7 cellular contexts compared by ENCODE assay signal in the genomic region with DNA sequence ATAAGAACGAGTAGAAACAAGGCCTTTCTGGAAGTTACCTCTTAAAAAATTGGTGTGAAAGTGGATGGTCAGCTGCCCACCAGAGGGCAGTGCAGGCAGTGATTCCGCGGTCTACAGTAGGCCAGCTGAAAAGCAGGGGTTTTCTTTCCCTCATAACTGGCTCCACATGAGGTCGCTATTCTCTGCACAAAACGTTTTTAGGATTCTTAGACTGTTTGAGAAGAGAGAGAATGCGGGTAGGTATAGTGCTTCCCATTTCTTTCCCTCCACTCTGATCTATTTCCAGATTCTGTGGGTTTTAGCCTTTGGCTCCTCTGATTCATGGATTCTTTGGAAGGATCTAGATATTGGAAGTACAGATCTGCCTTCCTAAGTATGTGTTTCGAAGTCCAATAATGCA. TPM values are rescaled to one million over a fixed set of nuclear protein-coding genes. Genes with fewer than 3 reads are reported as not detected.
DNase-seq lines count a peak whose midpoint lies in the region; ATAC-seq and TF ChIP-seq lines count a peak whose summit lies in the region.

No MANE protein-coding gene starts in this region.

- POLR2A ChIA-PET in T-cell (lab: Charles Lee), result interaction anchor here in 1 of 2 donors (0.6 kb wide), 1 partner anchor 13 kb away, joined by 3 read pairs; no protein-coding TSS in a partner anchor

- intact Hi-C loops in left cardiac atrium (cut with DNase I), result loop anchor here (1.0 to 5.0 kb wide), 4 partner anchors 77 to 686 kb away; no protein-coding TSS in a partner anchor

- H3K4me3 Mint-ChIP-seq in T-cell, result no peak overlapping the region

- peak overlapping the region in 1 of 2 donors; percentile 11 for H3K27ac Mint-ChIP-seq in T-cell

- H3K9me3 Mint-ChIP-seq in T-cell, result peaks cover 0 to 6% (median 3%) of the 10 kb centered on the region in 3 donors

- CTCF ChIA-PET in T-cell (lab: Charles Lee), result interaction anchor here (0.6 to 4.6 kb wide), 11 partner anchors 11 to 686 kb away, joined by 3 to 60 read pairs (median 4); no protein-coding TSS in a partner anchor

- peak; percentile 79 for ATAC-seq in GM18505 (IDR thresholded peaks at IDR 0.05; ENCODE audit: unreplicated experiment)
- ATAC-seq in HG02885 (IDR thresholded peaks at IDR 0.05; ENCODE audit: poor library complexity, unreplicated experiment), result peak; percentile 91
- peak; percentile 87 to 96 (median 90) for ATAC-seq in T-cell (replicated peaks in 1 of 4)
- ATAC-seq in left cardiac atrium, result peak; percentile 94 to 95

- no peak for TF ChIP-seq POLR2A in GM18505 (IDR thresholded peaks at IDR 0.05; ENCODE audit: borderline replicate concordance, extremely low read depth, insufficient read depth, insufficient read length)

- peaks cover 30 to 42% (median 33%) of the 10 kb centered on the region in 3 donors for H3K4me1 Mint-ChIP-seq in T-cell

- no peaks in the 10 kb centered on the region for H3K27me3 Mint-ChIP-seq in T-cell

- peaks cover 18% of the 10 kb centered on the region for H3K36me3 Mint-ChIP-seq in T-cell

- DNase-seq in NCI-H1694 (lab: John Stamatoyannopoulos, UW) (peak; percentile 93), T-cell (peak; percentile 41 to 78 (median 66)), amniotic epithelial cell (ENCODE audit: low read depth) (peak; percentile 81), left cardiac atrium (peak; percentile 78), retina (peak; percentile 85)

RNA-seq across cellular contexts. Expression of gene FIG4, which starts 14.2 kb away (rescaled TPM):
- total RNA-seq in T-cell (10 to 100 TPM; 10.5 to 13.5 (median 11.5) TPM), left cardiac atrium (10 to 100 TPM in 1 of 2 donors, 1 to 10 TPM in 1; 8.2 to 11.1 TPM)

RNA-seq across cellular contexts. Expression of gene AK9, which starts 14.3 kb away (rescaled TPM):
- total RNA-seq in T-cell (10 to 100 TPM in 3 of 5 donors, 1 to 10 TPM in 2; 7.9 to 12.6 (median 10.2) TPM), left cardiac atrium (1 to 10 TPM; 7.6 to 9.8 TPM)

Comparison
In these comparisons a context has a peak if more than half of its experiments do, and no peak if none do; other contexts are left out.
1. Peak in every context shown above with its lines: DNase-seq and ATAC-seq.